Comparison of ENCODE assay signal across 16 cellular contexts in genomic region chr2:98650998-98651397, GRCh38. TPM values are rescaled to one million over a fixed set of nuclear protein-coding genes. Genes with fewer than 3 reads are reported as not detected.
DNase-seq lines count a peak whose midpoint lies in the region; ATAC-seq and TF ChIP-seq lines count a peak whose summit lies in the region.
"Had no signal": no experiment of that assay in that cellular context is flagged by ENCODE, and none has a peak within 500 bp of the region (broad histone marks: within the 10 kb centered on the region; RNA-seq: fewer than 3 reads in every experiment).

No MANE protein-coding gene starts in this region.

- CTCF ChIA-PET in activated CD4-positive, alpha-beta T cell treated with anti-CD3 and anti-CD28 coated beads for 36 hours (lab: Charles Lee): interaction anchor here (0.6 to 0.9 kb wide), 3 partner anchors 17 to 296 kb away, joined by 3 to 5 read pairs (median 3); no protein-coding TSS in a partner anchor

- H3K36me3 Mint-ChIP-seq in activated CD4-positive, alpha-beta T cell treated with anti-CD3 and anti-CD28 coated beads for 36 hours (ENCODE audit: low read depth): peaks cover 43% of the 10 kb centered on the region
- H3K36me3 Mint-ChIP-seq in stimulated activated naive CD8-positive, alpha-beta T cell treated with anti-CD3 and anti-CD28 coated beads, Interleukin-15, Interleukin-2, amounts not matched to agents 100 ng/mL and 50 ng/mL, for 24 hours (ENCODE audit: low read depth): peaks cover 28% of the 10 kb centered on the region

- no peak overlapping the region for H3K4me3 Mint-ChIP-seq in activated CD4-positive, alpha-beta T cell treated with anti-CD3 and anti-CD28 coated beads for 36 hours
- H3K4me3 Mint-ChIP-seq in stimulated activated naive CD8-positive, alpha-beta T cell treated with anti-CD3 and anti-CD28 coated beads, Interleukin-15, Interleukin-2, amounts not matched to agents 100 ng/mL and 50 ng/mL, for 24 hours: peak overlapping the region; percentile 63

- no peak for DNase-seq in activated CD4-positive, alpha-beta T cell treated with anti-CD3 and anti-CD28 coated beads for 36 hours
- no peak for DNase-seq in activated CD4-positive, alpha-beta T cell treated with anti-CD3 and anti-CD28 coated beads, Interleukin-2, amount 50 U/mL, for 48 hours
- no peak for DNase-seq in stimulated activated naive CD8-positive, alpha-beta T cell treated with anti-CD3 and anti-CD28 coated beads, Interleukin-15, Interleukin-2, amounts not matched to agents 100 U/mL and 50 U/mL, for 24 hours
- DNase-seq in left colon (no peak), transverse colon (no peak), cerebellar nuclear complex (lab: John Stamatoyannopoulos, UW) (no peak), HCEC 1CT (no peak)
- DNase-seq: 8988T, Kasumi-1, NCI-H187 treated with DMSO at 0.1 percent for 48 hours, NCI-H2171, NCI-H774 had no signal

- in situ Hi-C loops in transverse colon (cut with MboI; ENCODE audit: low pct_ligation_motif_present in 1 of 4, low pct_unique_long_range_greater_than_20kb in 1 of 4, low sequenced_read_pairs in 3 of 4): loop anchor here in 3 of 4 donors (5.0 to 25.0 kb wide), 3 partner anchors 186 to 414 kb away; no protein-coding TSS in a partner anchor

- H3K27ac Mint-ChIP-seq in activated CD4-positive, alpha-beta T cell treated with anti-CD3 and anti-CD28 coated beads for 36 hours: peak overlapping the region; percentile 84
- peak overlapping the region; percentile 92 for H3K27ac Mint-ChIP-seq in stimulated activated naive CD8-positive, alpha-beta T cell treated with anti-CD3 and anti-CD28 coated beads, Interleukin-15, Interleukin-2, amounts not matched to agents 100 ng/mL and 50 ng/mL, for 24 hours

- TF ChIP-seq POLR2A in transverse colon (IDR thresholded peaks at IDR 0.05): no peak

- H3K27me3 Mint-ChIP-seq in activated CD4-positive, alpha-beta T cell treated with anti-CD3 and anti-CD28 coated beads for 36 hours: no peaks in the 10 kb centered on the region
- H3K27me3 Mint-ChIP-seq in stimulated activated naive CD8-positive, alpha-beta T cell treated with anti-CD3 and anti-CD28 coated beads, Interleukin-15, Interleukin-2, amounts not matched to agents 100 ng/mL and 50 ng/mL, for 24 hours: no peaks in the 10 kb centered on the region

- 55 to 67% methylated on average over 1 of the region's 1 CpG for WGBS in transverse colon (ENCODE audit: low coverage in 1 of 2), 2 donors

- POLR2A ChIA-PET in activated CD4-positive, alpha-beta T cell treated with anti-CD3 and anti-CD28 coated beads for 36 hours (lab: Charles Lee): no interaction called here

- no peaks in the 10 kb centered on the region for H3K9me3 ChIP-seq in transverse colon
- H3K9me3 ChIP-seq: BLaER1 treated with 17β-estradiol and CSF1 and Interleukin-3, amounts not matched to agents 10 nM and 100 nM; HAP-1 had no signal

- H3K4me1 ChIP-seq in transverse colon: peaks cover 0 to 42% (median 15%) of the 10 kb centered on the region in 4 donors
- H3K4me1 ChIP-seq: HAP-1 had no signal

- intact Hi-C loops in activated CD4-positive, alpha-beta T cell treated with anti-CD3 and anti-CD28 coated beads for 36 hours (cut with DNase I, micrococcal nuclease): loop anchor here in 1 of 2 experiments (10.0 kb wide), 1 partner anchor 834 kb away; no protein-coding TSS in a partner anchor
- intact Hi-C loops in left colon (cut with DNase I, micrococcal nuclease) (no loop called here), transverse colon (cut with DNase I; ENCODE audit: low total_unique reads) (no loop called here)

- ATAC-seq in activated CD4-positive, alpha-beta T cell treated with anti-CD3 and anti-CD28 coated beads for 36 hours: no peak
- no peak for ATAC-seq in stimulated activated naive CD8-positive, alpha-beta T cell treated with anti-CD3 and anti-CD28 coated beads, Interleukin-15, Interleukin-2, amounts not matched to agents 100 U/mL and 50 U/mL, for 24 hours
- ATAC-seq in left colon: peak; percentile 86
- ATAC-seq: GM12878 had no signal

- peak overlapping the region; percentile 47 to 75 (median 62) for H3K27ac ChIP-seq in transverse colon
- H3K27ac ChIP-seq: BLaER1 treated with 17β-estradiol and CSF1 and Interleukin-3, amounts not matched to agents 10 nM and 100 nM had no signal

- no peak for TF ChIP-seq CTCF in transverse colon (IDR thresholded peaks at IDR 0.05)

- no peak for TF ChIP-seq EP300 in transverse colon (IDR thresholded peaks at IDR 0.05; ENCODE audit: low read depth)

- peaks cover 11% of the 10 kb centered on the region for H3K9me3 Mint-ChIP-seq in activated CD4-positive, alpha-beta T cell treated with anti-CD3 and anti-CD28 coated beads for 36 hours (ENCODE audit: low read depth)
- no peaks in the 10 kb centered on the region for H3K9me3 Mint-ChIP-seq in stimulated activated naive CD8-positive, alpha-beta T cell treated with anti-CD3 and anti-CD28 coated beads, Interleukin-15, Interleukin-2, amounts not matched to agents 100 ng/mL and 50 ng/mL, for 24 hours

- H3K4me1 Mint-ChIP-seq in activated CD4-positive, alpha-beta T cell treated with anti-CD3 and anti-CD28 coated beads for 36 hours: peaks cover 70% of the 10 kb centered on the region
- H3K4me1 Mint-ChIP-seq in stimulated activated naive CD8-positive, alpha-beta T cell treated with anti-CD3 and anti-CD28 coated beads, Interleukin-15, Interleukin-2, amounts not matched to agents 100 ng/mL and 50 ng/mL, for 24 hours (ENCODE audit: low read depth): peaks cover 81% of the 10 kb centered on the region

- no peak overlapping the region for H3K4me3 ChIP-seq in transverse colon
- H3K4me3 ChIP-seq: BLaER1 treated with 17β-estradiol and CSF1 and Interleukin-3, amounts not matched to agents 10 nM and 100 nM; GM12878; HAP-1 had no signal

- peaks cover 0 to 15% (median 5%) of the 10 kb centered on the region in 4 donors for H3K36me3 ChIP-seq in transverse colon
- H3K36me3 ChIP-seq: HAP-1 had no signal

- no peaks in the 10 kb centered on the region for H3K27me3 ChIP-seq in transverse colon
- H3K27me3 ChIP-seq: BLaER1 treated with 17β-estradiol and CSF1 and Interleukin-3, amounts not matched to agents 10 nM and 100 nM had no signal

RNA-seq across cellular contexts. Expression of gene UNC50, which starts 42.6 kb away (rescaled TPM):
- 10 to 100 TPM; 21.1 to 31.4 TPM for total RNA-seq in activated CD4-positive, alpha-beta T cell treated with anti-CD3 and anti-CD28 coated beads for 36 hours
- total RNA-seq in left colon (10 to 100 TPM; 33.0 to 36.5 TPM), transverse colon (10 to 100 TPM; 23.9 to 46.8 (median 36.3) TPM)

RNA-seq across cellular contexts. Expression of gene COA5, which starts 42.7 kb away (rescaled TPM):
- total RNA-seq in activated CD4-positive, alpha-beta T cell treated with anti-CD3 and anti-CD28 coated beads for 36 hours: 10 to 100 TPM; 17.7 to 33.2 TPM
- total RNA-seq in left colon (10 to 100 TPM; 20.3 to 23.6 TPM), transverse colon (10 to 100 TPM in 3 of 4 donors, 1 to 10 TPM in 1; 4.5 to 36.2 (median 23.2) TPM)
